ENCODE assay signal across 27 cellular contexts in the genomic region with DNA sequence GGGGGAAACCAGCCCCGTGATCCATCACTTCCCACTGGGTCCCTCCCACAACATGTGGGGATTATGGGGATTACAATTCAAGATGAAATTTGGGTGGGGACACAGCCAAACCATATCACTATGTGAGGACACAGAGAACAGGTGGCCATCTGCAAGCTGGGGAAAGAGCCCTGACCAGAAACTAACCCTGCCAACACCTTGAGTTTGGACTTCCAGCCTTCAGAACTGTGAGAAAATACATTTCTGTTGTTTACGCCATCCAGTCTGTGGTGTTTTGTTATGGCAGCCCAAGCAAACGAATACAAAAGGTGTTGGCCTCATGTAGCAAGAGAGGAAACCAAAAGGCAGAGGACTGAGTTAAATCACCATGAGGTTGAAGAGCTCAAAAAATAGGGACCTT.
A peak's percentile ranks its signal among the peaks of the same experiment; 100 is the strongest.
DNase-seq lines count a peak whose midpoint lies in the region; TF ChIP-seq lines count a peak whose summit lies in the region.
"Had no signal": no experiment of that assay in that cellular context is flagged by ENCODE, and none has a peak within 500 bp of the region (broad histone marks: within the 10 kb centered on the region; RNA-seq: fewer than 3 reads in every experiment).

No MANE protein-coding gene starts in this region.

- TF ChIP-seq CTCF in HEK293 (tag by site-specific recombination; IDR thresholded peaks at IDR 0.05) (no peak), breast epithelium (IDR thresholded peaks at IDR 0.05) (no peak)

- H3K9me3 ChIP-seq in HEK293 (ENCODE audit: control insufficient read depth, insufficient read depth, low read depth, low read length) (no peaks in the 10 kb centered on the region), breast epithelium (no peaks in the 10 kb centered on the region)
- H3K9me3 ChIP-seq: A549, BE2C, BLaER1, Caco-2 had no signal

- H3K27ac ChIP-seq in HEK293 (ENCODE audit: extremely low read depth, low read depth, low read length): no peak overlapping the region
- H3K27ac ChIP-seq in breast epithelium: no peak overlapping the region
- H3K27ac ChIP-seq: 22Rv1; A549; BLaER1; BLaER1 treated with 17β-estradiol and CSF1 and Interleukin-3, amounts not matched to agents 10 nM and 100 nM; C4-2B had no signal

- H3K4me3 ChIP-seq in HEK293 (ENCODE audit: low read depth, low read length) (no peak overlapping the region), breast epithelium (no peak overlapping the region)
- H3K4me3 ChIP-seq: A549; BLaER1; BLaER1 treated with 17β-estradiol and CSF1 and Interleukin-3, amounts not matched to agents 10 nM and 100 nM had no signal

- no peak for DNase-seq in breast epithelium (ENCODE audit: low spot score in 2 of 2)
- DNase-seq: 8988T; ACHN; AML-193; BE2C; C1 segment of cervical spinal cord; Caco-2; Calu3; CD4-positive, alpha-beta memory T cell; CD4-positive, alpha-beta T cell; CD4-positive, CD25-positive, alpha-beta regulatory T cell; CD8-positive, alpha-beta memory T cell; CD8-positive, alpha-beta T cell; COR-L47; DMS 273 treated with DMSO at 0.1 percent for 48 hours; DMS153; DMS53; DMS79; DMS79 treated with DMSO at 0.1 percent for 48 hours; DND-41; EL had no signal

- intact Hi-C loops in breast epithelium (cut with DNase I; ENCODE audit: low total_unique reads): no loop called here

- H3K4me1 ChIP-seq in HEK293 (ENCODE audit: control insufficient read depth, insufficient read depth, low read length) (no peaks in the 10 kb centered on the region), breast epithelium (no peaks in the 10 kb centered on the region)
- H3K4me1 ChIP-seq: A549; BLaER1; BLaER1 treated with 17β-estradiol and CSF1 and Interleukin-3, amounts not matched to agents 10 nM and 100 nM; Caco-2 had no signal

- POLR2A ChIA-PET in HEK293 (lab: Yijun Ruan, JAX): no interaction called here

- no peaks in the 10 kb centered on the region for H3K27me3 ChIP-seq in breast epithelium
- H3K27me3 ChIP-seq: BE2C; BLaER1; BLaER1 treated with 17β-estradiol and CSF1 and Interleukin-3, amounts not matched to agents 10 nM and 100 nM had no signal

- CTCF ChIA-PET in HEK293 (lab: Yijun Ruan, JAX): no interaction called here

- H3K36me3 ChIP-seq in HEK293 (ENCODE audit: control insufficient read depth in 2 of 2, insufficient read depth in 1 of 2, low read length in 2 of 2): no peaks in the 10 kb centered on the region
- no peaks in the 10 kb centered on the region for H3K36me3 ChIP-seq in breast epithelium
- H3K36me3 ChIP-seq: BE2C; BLaER1; BLaER1 treated with 17β-estradiol and CSF1 and Interleukin-3, amounts not matched to agents 10 nM and 100 nM had no signal

- no peak for TF ChIP-seq POLR2A in breast epithelium (IDR thresholded peaks at IDR 0.05)

TF ChIP-seq in HEK293, 187 proteins besides CTCF, POLR2A, EP300 and RAD21:
- TF ChIP-seq ZNF548 (tag by site-specific recombination; IDR thresholded peaks at IDR 0.05): peak; percentile 93
- no peak for TF ChIP-seq ZNF146 (tag by site-specific recombination; IDR thresholded peaks at IDR 0.05)
